Comparison of ENCODE assay signal across 12 cellular contexts in the genomic region with DNA sequence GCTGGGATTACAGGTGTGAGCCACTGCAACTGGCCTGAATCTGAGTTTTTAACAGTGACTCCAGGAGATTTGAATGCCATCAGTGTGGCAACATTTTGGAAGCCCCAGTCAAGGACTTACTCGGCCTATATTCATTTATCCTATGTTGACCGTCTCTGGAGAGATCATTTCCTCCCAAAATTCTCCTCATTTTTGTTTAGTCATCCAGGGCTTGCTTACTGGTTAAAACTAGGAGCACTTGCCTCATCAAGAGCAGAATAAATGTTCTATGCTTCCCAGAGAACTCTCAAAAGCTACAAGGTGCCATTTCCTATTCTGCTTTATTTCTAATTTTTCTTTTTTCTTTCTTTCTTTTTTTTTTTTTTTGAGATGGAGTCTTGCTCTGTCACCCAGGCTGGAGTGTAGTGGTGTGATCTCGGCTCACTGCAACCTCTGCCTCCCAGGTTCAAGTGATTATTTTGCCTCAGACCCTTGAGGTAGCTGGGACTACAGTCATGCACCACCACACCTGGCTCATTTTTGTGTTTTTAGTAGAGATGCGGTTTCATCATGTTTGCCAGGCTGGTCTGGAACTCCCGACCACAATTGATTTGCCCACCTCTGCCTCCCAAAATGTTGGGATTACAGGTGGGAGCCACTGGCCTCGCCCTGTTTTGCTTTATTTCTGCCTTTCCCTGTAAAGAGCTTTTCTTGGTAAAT.
"Had no signal": no experiment of that assay in that cellular context is flagged by ENCODE, and none has a peak within 500 bp of the region (broad histone marks: within the 10 kb centered on the region; RNA-seq: fewer than 3 reads in every experiment).

No MANE protein-coding gene starts in this region.

- H3K9me3 Mint-ChIP-seq: activated T-helper 1 cell treated with anti-CD3 and anti-CD28 coated beads, Interleukin-12 subunit alpha, Interleukin-12 subunit beta, Interleukin-2, Interleukin-4 antibody, amounts not matched to agents 30 ng/mL and 10 ng/mL and 1 ng/mL, durations not matched to agents 14 hours and 24 hours and 36 hours; stimulated activated effector memory CD8-positive, alpha-beta T cell treated with anti-CD3 and anti-CD28 coated beads, Interleukin-12 subunit alpha, Interleukin-12 subunit beta, amount 100 ng/mL, for 72 hours had no signal

- H3K27ac Mint-ChIP-seq: activated T-helper 1 cell treated with anti-CD3 and anti-CD28 coated beads, Interleukin-12 subunit alpha, Interleukin-12 subunit beta, Interleukin-2, Interleukin-4 antibody, amounts not matched to agents 30 ng/mL and 10 ng/mL and 1 ng/mL, durations not matched to agents 14 hours and 24 hours and 36 hours; effector memory CD8-positive, alpha-beta T cell; stimulated activated effector memory CD8-positive, alpha-beta T cell treated with anti-CD3 and anti-CD28 coated beads, Interleukin-12 subunit alpha, Interleukin-12 subunit beta, amount 100 ng/mL, for 72 hours had no signal

- H3K4me3 Mint-ChIP-seq: activated T-helper 1 cell treated with anti-CD3 and anti-CD28 coated beads, Interleukin-12 subunit alpha, Interleukin-12 subunit beta, Interleukin-2, Interleukin-4 antibody, amounts not matched to agents 30 ng/mL and 10 ng/mL and 1 ng/mL, durations not matched to agents 14 hours and 24 hours and 36 hours; effector memory CD8-positive, alpha-beta T cell; naive B cell; stimulated activated effector memory CD8-positive, alpha-beta T cell treated with anti-CD3 and anti-CD28 coated beads, Interleukin-12 subunit alpha, Interleukin-12 subunit beta, amount 100 ng/mL, for 72 hours had no signal

- H3K27ac ChIP-seq: gastroesophageal sphincter, parathyroid adenoma, tibial artery had no signal

- ATAC-seq: activated CD4-positive, CD25-positive, alpha-beta regulatory T cell treated with anti-CD3 and anti-CD28 coated beads, Interleukin-2, amount 50 U/mL, for 24 hours; effector memory CD8-positive, alpha-beta T cell; gastroesophageal sphincter; left lobe of liver; stimulated activated effector memory CD8-positive, alpha-beta T cell treated with anti-CD3 and anti-CD28 coated beads, Interleukin-12 subunit alpha, Interleukin-12 subunit beta, amount 100 ng/mL, for 72 hours had no signal

- H3K36me3 Mint-ChIP-seq: naive B cell had no signal

- H3K27me3 Mint-ChIP-seq: effector memory CD8-positive, alpha-beta T cell had no signal

- DNase-seq: aorta; cerebellar nuclear complex; effector memory CD8-positive, alpha-beta T cell; naive B cell; retina; tibial artery had no signal
